In genomic region chr21:41167348-41168342, GRCh38 we compare ENCODE assay signal across 8 cellular contexts. TPM values are rescaled to one million over a fixed set of nuclear protein-coding genes. Genes with fewer than 3 reads are reported as not detected.
DNase-seq lines count a peak whose midpoint lies in the region; ATAC-seq, FAIRE-seq and TF ChIP-seq lines count a peak whose summit lies in the region.

TSS of gene BACE2 (plus strand) at chr21:41168160. CDS start at chr21:41168264, 104 bp downstream.

- TF ChIP-seq POLR2A in stomach (IDR thresholded peaks at IDR 0.05), result no peak

- no peaks in the 10 kb centered on the region for H3K9me3 Mint-ChIP-seq in activated T-cell treated with anti-CD3 and anti-CD28 coated beads, Interleukin-2, amount 50 U/mL, for 24 hours

- no peaks in the 10 kb centered on the region for H3K36me3 Mint-ChIP-seq in activated T-cell treated with anti-CD3 and anti-CD28 coated beads, Interleukin-2, amount 50 U/mL, for 24 hours (ENCODE audit: low read depth)

- ATAC-seq in HG03520 (IDR thresholded peaks at IDR 0.05; ENCODE audit: unreplicated experiment), result no peak

- H3K4me3 ChIP-seq in fibroblast of lung (replicated peaks in 1 of 4; ENCODE audit: control extremely low read depth in 1 of 4, insufficient read depth in 1 of 4, low read depth in 3 of 4, low read length in 4 of 4), result peak within 1 kb of the TSS; percentile 62 to 75 (median 71)
- H3K4me3 ChIP-seq in muscle layer of duodenum (ENCODE audit: low read depth in 1 of 2, low read length in 2 of 2), result peak within 1 kb of the TSS; percentile 55 to 83
- peak within 1 kb of the TSS; percentile 84 to 86 (median 86) for H3K4me3 ChIP-seq in stomach

- FAIRE-seq in GM19239 (lab: Jason Lieb, UNC), result no peak

- H3K27ac ChIP-seq in fibroblast of lung (ENCODE audit: insufficient read depth, low read length) (peak within 1 kb of the TSS; percentile 68), muscle layer of duodenum (ENCODE audit: low read length) (peak within 1 kb of the TSS; percentile 85), stomach (peak within 1 kb of the TSS; percentile 95 to 98 (median 96))

- TF ChIP-seq CTCF in fibroblast of lung (conservative IDR thresholded peaks at IDR 0.05 in 1 of 2, IDR thresholded peaks at IDR 0.05 in 1 of 2; ENCODE audit: low read depth in 1 of 2, low read length in 2 of 2) (peak; percentile 16 to 53), stomach (IDR thresholded peaks at IDR 0.05) (peak in 5 of 7 experiments; percentile 23 to 83 (median 56))

- intact Hi-C loops in stomach (cut with DNase I; ENCODE audit: low total_unique reads), result no loop called here

- TF ChIP-seq EP300 in stomach (IDR thresholded peaks at IDR 0.05), result no peak

- H2AFZ ChIP-seq in fibroblast of lung (ENCODE audit: low read length), result peak within 1 kb of the TSS; percentile 37

- H3K27me3 ChIP-seq in fibroblast of lung (ENCODE audit: control insufficient read depth, insufficient read depth, low read length) (no peaks in the 10 kb centered on the region), muscle layer of duodenum (ENCODE audit: low read depth, low read length) (no peaks in the 10 kb centered on the region), stomach (peaks cover 0 to 20% (median 0%) of the 10 kb centered on the region in 3 donors)

- H3K4me2 ChIP-seq in fibroblast of lung (ENCODE audit: extremely low read depth, insufficient read depth, low read length), result peak within 1 kb of the TSS; percentile 81

- peaks cover 5% of the 10 kb centered on the region for H3K4me1 Mint-ChIP-seq in activated T-cell treated with anti-CD3 and anti-CD28 coated beads, Interleukin-2, amount 50 U/mL, for 24 hours (ENCODE audit: low read depth)

- peak within 1 kb of the TSS; percentile 77 for H3K9ac ChIP-seq in fibroblast of lung (ENCODE audit: insufficient read depth, low read length)

- 0 to 1% (median 1%) methylated on average over 29 to 111 of the region's 111 CpGs for WGBS in stomach, 5 donors

- no peaks in the 10 kb centered on the region for H3K9me3 ChIP-seq in fibroblast of lung (ENCODE audit: control insufficient read depth, insufficient read depth, low read depth, low read length)
- no peaks in the 10 kb centered on the region for H3K9me3 ChIP-seq in muscle layer of duodenum (ENCODE audit: control insufficient read depth in 1 of 2, low read length in 2 of 2)
- H3K9me3 ChIP-seq in stomach, result no peaks in the 10 kb centered on the region

- peak within 1 kb of the TSS; percentile 68 for H3K4me3 Mint-ChIP-seq in activated T-cell treated with anti-CD3 and anti-CD28 coated beads, Interleukin-2, amount 50 U/mL, for 24 hours

- no peaks in the 10 kb centered on the region for H4K20me1 ChIP-seq in fibroblast of lung (ENCODE audit: control insufficient read depth, extremely low read depth, insufficient read depth, low read length)

- no peaks in the 10 kb centered on the region for H3K36me3 ChIP-seq in fibroblast of lung (ENCODE audit: control insufficient read depth, insufficient read depth, low read length)
- no peaks in the 10 kb centered on the region for H3K36me3 ChIP-seq in muscle layer of duodenum (ENCODE audit: control insufficient read depth in 1 of 2, insufficient read depth in 2 of 2, low read length in 2 of 2)
- no peaks in the 10 kb centered on the region for H3K36me3 ChIP-seq in stomach

- H3K27ac Mint-ChIP-seq in activated T-cell treated with anti-CD3 and anti-CD28 coated beads, Interleukin-2, amount 50 U/mL, for 24 hours, result no peak within 1 kb of the TSS

- peaks cover 67% of the 10 kb centered on the region for H3K27me3 Mint-ChIP-seq in activated T-cell treated with anti-CD3 and anti-CD28 coated beads, Interleukin-2, amount 50 U/mL, for 24 hours

- H3K79me2 ChIP-seq in fibroblast of lung (ENCODE audit: control insufficient read depth, insufficient read depth, low read length), result peaks cover 5% of the 10 kb centered on the region

- peak; percentile 65 for DNase-seq in Ammon's horn (ENCODE audit: low spot score)
- DNase-seq in GM19239 (ENCODE audit: insufficient read length, low spot score), result peak; percentile 57
- peak; percentile 57 for DNase-seq in NCI-H2227 (lab: John Stamatoyannopoulos, UW; ENCODE audit: unreplicated experiment)
- DNase-seq in activated T-cell treated with anti-CD3 and anti-CD28 coated beads, Interleukin-2, amount 50 U/mL, for 24 hours, result peak; percentile 58
- peak; percentile 75 to 79 for DNase-seq in fibroblast of lung (ENCODE audit: low read depth in 2 of 2)
- DNase-seq in stomach, result peak; percentile 86

- peaks cover 2% of the 10 kb centered on the region for H3K4me1 ChIP-seq in fibroblast of lung (ENCODE audit: control insufficient read depth, extremely low read depth, insufficient read depth, low read length)
- H3K4me1 ChIP-seq in muscle layer of duodenum (ENCODE audit: control insufficient read depth in 1 of 2, insufficient read depth in 2 of 2, low read length in 2 of 2), result peaks cover 4 to 23% of the 10 kb centered on the region in 2 donors
- H3K4me1 ChIP-seq in stomach, result peaks cover 37 to 60% (median 55%) of the 10 kb centered on the region in 4 donors

RNA-seq across cellular contexts. Expression of gene BACE2, which starts in this region (rescaled TPM):
- 31.5 and 33.4 TPM in 2 replicates for total RNA-seq in fibroblast of lung
- polyA plus RNA-seq in fibroblast of lung, result 19.5 and 85.3 TPM in 2 replicates
- 14.7 and 53.6 TPM in 2 replicates for polyA plus RNA-seq in fibroblast of lung (2012)
- polyA minus RNA-seq in fibroblast of lung (ENCODE audit: low replicate concordance), result 10.7 and 60.1 TPM in 2 replicates
- 100 to 1,000 TPM in 2 of 5 donors, 10 to 100 TPM in 2, 1 to 10 TPM in 1; 7.6 to 244 (median 83.0) TPM for total RNA-seq in stomach
- polyA plus RNA-seq in stomach, result 10 to 100 TPM; 18.5 to 56.2 (median 36.2) TPM
